24 cellular contexts compared by ENCODE assay signal in genomic region chr15:70077436-70077835, GRCh38. TPM values are rescaled to one million over a fixed set of nuclear protein-coding genes. Genes with fewer than 3 reads are reported as not detected.
DNase-seq lines count a peak whose midpoint lies in the region; ATAC-seq and TF ChIP-seq lines count a peak whose summit lies in the region.
"Had no signal": no experiment of that assay in that cellular context is flagged by ENCODE, and none has a peak within 500 bp of the region (broad histone marks: within the 10 kb centered on the region; RNA-seq: fewer than 3 reads in every experiment).

No MANE protein-coding gene starts in this region.

- peaks cover 17 to 21% of the 10 kb centered on the region in 2 donors for H3K4me1 ChIP-seq in gastrocnemius medialis

- peaks cover 0 to 20% of the 10 kb centered on the region in 2 donors for H3K36me3 ChIP-seq in gastrocnemius medialis

- H3K4me1 Mint-ChIP-seq in memory B cell: peaks cover 41% of the 10 kb centered on the region

- peak overlapping the region; percentile 38 for H3K27ac Mint-ChIP-seq in memory B cell

- H3K9me3 ChIP-seq in gastrocnemius medialis: no peaks in the 10 kb centered on the region
- H3K9me3 ChIP-seq: ascending aorta, neutrophil, thyroid gland had no signal

- DNase-seq in globus pallidus (ENCODE audit: low spot score): peak; percentile 70
- DNase-seq in memory B cell (ENCODE audit: low spot score in 2 of 2): no peak
- peak in 1 of 2 donors; percentile 35 for DNase-seq in gastrocnemius medialis
- no peak for DNase-seq in NCI-H1694 (lab: John Stamatoyannopoulos, UW)
- DNase-seq: activated CD4-positive, alpha-beta T cell treated with anti-CD3 and anti-CD28 coated beads for 4 hours; activated naive CD4-positive, alpha-beta T cell treated with anti-CD3 and anti-CD28 coated beads, Interleukin-2, amount 50 U/mL, for 16 hours; Calu3; H7; Kasumi-1; MV-4-11; NCI-H146; NCI-H2171; NCI-H524; retina; stimulated activated naive CD8-positive, alpha-beta T cell treated with anti-CD3 and anti-CD28 coated beads, Interleukin-15, Interleukin-2, amounts not matched to agents 100 U/mL and 50 U/mL, for 24 hours; thyroid gland had no signal

- H3K36me3 Mint-ChIP-seq in memory B cell: peaks cover 48% of the 10 kb centered on the region

- H3K27me3 Mint-ChIP-seq in memory B cell: no peaks in the 10 kb centered on the region

- no peak overlapping the region for H3K4me3 Mint-ChIP-seq in memory B cell

- no peaks in the 10 kb centered on the region for H3K9me3 Mint-ChIP-seq in memory B cell

- ATAC-seq in memory B cell (ENCODE audit: low read depth): no peak
- peak; percentile 22 to 65 for ATAC-seq in gastrocnemius medialis
- ATAC-seq in HG03469 (IDR thresholded peaks at IDR 0.05; ENCODE audit: unreplicated experiment): no peak
- ATAC-seq in GM18511 (IDR thresholded peaks at IDR 0.05; ENCODE audit: unreplicated experiment): no peak
- ATAC-seq in HG03108 (IDR thresholded peaks at IDR 0.05; ENCODE audit: unreplicated experiment): no peak
- ATAC-seq: Panc1; stimulated activated naive CD8-positive, alpha-beta T cell treated with anti-CD3 and anti-CD28 coated beads, Interleukin-15, Interleukin-2, amounts not matched to agents 100 U/mL and 50 U/mL, for 24 hours had no signal

- peak overlapping the region; percentile 27; the same call in 1 of the 2 replicates for H3K27ac ChIP-seq in VCaP
- peak overlapping the region in 3 of 4 donors; percentile 23 to 67 (median 44) for H3K27ac ChIP-seq in gastrocnemius medialis
- H3K27ac ChIP-seq: ascending aorta, C4-2B, neutrophil, thyroid gland had no signal

- intact Hi-C loops in gastrocnemius medialis (cut with DNase I; ENCODE audit: low total_unique reads): no loop called here

- no peaks in the 10 kb centered on the region for H3K27me3 ChIP-seq in gastrocnemius medialis
- H3K27me3 ChIP-seq: ascending aorta, neutrophil, thyroid gland had no signal

- no peak overlapping the region for H3K4me3 ChIP-seq in gastrocnemius medialis
- H3K4me3 ChIP-seq: ascending aorta, thyroid gland had no signal

- in situ Hi-C loops in gastrocnemius medialis (cut with MboI; ENCODE audit: low sequenced_read_pairs in 4 of 4): loop anchor here in 1 of 4 donors (25.0 kb wide), 2 partner anchors 110 to 410 kb away; no protein-coding TSS in a partner anchor

- TF ChIP-seq CTCF in VCaP (conservative IDR thresholded peaks at IDR 0.05) (no peak), gastrocnemius medialis (IDR thresholded peaks at IDR 0.05 in 4 of 5, conservative IDR thresholded peaks at IDR 0.05 in 1 of 5) (no peak)

- no peak for TF ChIP-seq POLR2A in gastrocnemius medialis (IDR thresholded peaks at IDR 0.05)

RNA-seq across cellular contexts. Expression of gene TLE3, which starts 20.3 kb away (rescaled TPM):
- total RNA-seq in gastrocnemius medialis: 10 to 100 TPM in 2 of 4 donors, 1 to 10 TPM in 2; 4.6 to 35.3 (median 13.3) TPM

Comparison
In these comparisons a context has a peak if more than half of its experiments do, and no peak if none do; other contexts are left out.
1. ATAC-seq: peak in gastrocnemius medialis (2 of 2); none in memory B cell (single experiment), HG03469 (single experiment), GM18511 (single experiment) and HG03108 (single experiment).